In genomic region chr4:73051625-73052024, GRCh38 we compare ENCODE assay signal across 1 cellular context.
TF ChIP-seq lines count a peak whose summit lies in the region.

No MANE protein-coding gene starts in this region.

TF ChIP-seq in WTC11, 78 proteins besides CTCF, POLR2A, EP300 and RAD21 (continued from another document):
- TF ChIP-seq ESRRA (CRISPR knock-in tag; IDR thresholded peaks at IDR 0.05; ENCODE audit: borderline replicate concordance): no peak
- TF ChIP-seq SMAD4 (CRISPR knock-in tag; IDR thresholded peaks at IDR 0.05): no peak
- TF ChIP-seq ERG (CRISPR knock-in tag; IDR thresholded peaks at IDR 0.05): no peak
- no peak for TF ChIP-seq JUN (CRISPR knock-in tag; IDR thresholded peaks at IDR 0.05)
- TF ChIP-seq ZNF532 (CRISPR knock-in tag; IDR thresholded peaks at IDR 0.05; ENCODE audit: borderline replicate concordance): no peak
- no peak for TF ChIP-seq ZNF219 (CRISPR knock-in tag; IDR thresholded peaks at IDR 0.05; ENCODE audit: borderline replicate concordance)
- TF ChIP-seq GTF2I (CRISPR knock-in tag; conservative IDR thresholded peaks at IDR 0.05): no peak
- no peak for TF ChIP-seq CREB1 (CRISPR knock-in tag; IDR thresholded peaks at IDR 0.05)
- TF ChIP-seq ZNF263 (CRISPR knock-in tag; IDR thresholded peaks at IDR 0.05; ENCODE audit: low read depth): no peak
- no peak for TF ChIP-seq JAZF1 (CRISPR knock-in tag; IDR thresholded peaks at IDR 0.05)
